In genomic region chr4:94819779-94820178, GRCh38 we compare ENCODE assay signal across 1 cellular context.
TF ChIP-seq lines count a peak whose summit lies in the region.

No MANE protein-coding gene starts in this region.

TF ChIP-seq in H1, 55 proteins besides CTCF, POLR2A, EP300 and RAD21 (continued from another document):
- TF ChIP-seq CHD7 (IDR thresholded peaks at IDR 0.05; ENCODE audit: insufficient replicate concordance, low read length): no peak
